Comparison of ENCODE assay signal across 28 cellular contexts in genomic region chr1:102185260-102185659, GRCh38.
"Had no signal": no experiment of that assay in that cellular context is flagged by ENCODE, and none has a peak within 500 bp of the region (broad histone marks: within the 10 kb centered on the region; RNA-seq: fewer than 3 reads in every experiment).

No MANE protein-coding gene starts in this region.

- H3K4me1 ChIP-seq: colonic mucosa, esophagus muscularis mucosa, esophagus squamous epithelium, foreskin keratinocyte, gastrocnemius medialis, gastroesophageal sphincter, heart left ventricle, heart right ventricle had no signal

- H3K27me3 ChIP-seq: colonic mucosa, dorsolateral prefrontal cortex, esophagus squamous epithelium, foreskin keratinocyte, gastrocnemius medialis, gastroesophageal sphincter, heart left ventricle, heart right ventricle had no signal

- H3K36me3 ChIP-seq: colonic mucosa, esophagus muscularis mucosa, esophagus squamous epithelium, gastrocnemius medialis, gastroesophageal sphincter, heart left ventricle, heart right ventricle had no signal

- FAIRE-seq: colon, endometrium, endothelial cell of umbilical vein, frontal cortex had no signal

- H3K9me3 ChIP-seq: colonic mucosa, esophagus muscularis mucosa, esophagus squamous epithelium, gastrocnemius medialis, gastroesophageal sphincter, heart left ventricle, heart right ventricle had no signal

- DNase-seq: colonic mucosa; cortex of kidney; dermis blood vessel endothelial cell; dorsolateral prefrontal cortex; effector CD4-positive, alpha-beta T cell; effector CD8-positive, alpha-beta T cell; effector memory CD4-positive, alpha-beta T cell; effector memory CD8-positive, alpha-beta T cell; endodermal cell; erythroblast; esophagus squamous epithelium; foreskin fibroblast; foreskin keratinocyte; foreskin melanocyte; gastrocnemius medialis; glutamatergic neuron; head of caudate nucleus; heart left ventricle; heart right ventricle had no signal

- H3K4me3 ChIP-seq: colonic mucosa, coronary artery, dorsolateral prefrontal cortex, esophagus muscularis mucosa, esophagus squamous epithelium, gastrocnemius medialis, gastroesophageal sphincter, heart left ventricle, heart right ventricle had no signal

- ATAC-seq: effector memory CD8-positive, alpha-beta T cell; esophagus mucosa; foreskin keratinocyte; gastrocnemius medialis; gastroesophageal sphincter; heart left ventricle; heart right ventricle had no signal

- H3K27ac ChIP-seq: colonic mucosa, coronary artery, dorsolateral prefrontal cortex, epithelial cell of prostate, esophagus muscularis mucosa, esophagus squamous epithelium, foreskin keratinocyte, gastrocnemius medialis, gastroesophageal sphincter, heart left ventricle, heart right ventricle had no signal
